17 cellular contexts compared by ENCODE assay signal in genomic region chr4:68748181-68748981, GRCh38.
DNase-seq lines count a peak whose midpoint lies in the region; ATAC-seq and TF ChIP-seq lines count a peak whose summit lies in the region.
"Had no signal": no experiment of that assay in that cellular context is flagged by ENCODE, and none has a peak within 500 bp of the region (broad histone marks: within the 10 kb centered on the region; RNA-seq: fewer than 3 reads in every experiment).

No MANE protein-coding gene starts in this region.

- H3K9me3 ChIP-seq in mucosa of descending colon, result no peaks in the 10 kb centered on the region
- H3K9me3 ChIP-seq: body of pancreas had no signal

- intact Hi-C loops in mucosa of descending colon (cut with DNase I, micrococcal nuclease), result no loop called here

- peak; percentile 36 for DNase-seq in amniotic epithelial cell (ENCODE audit: low read depth)
- DNase-seq in mucosa of descending colon, result peak in 1 of 3 donors; percentile 47
- no peak for DNase-seq in GM19238 (ENCODE audit: insufficient read length, low spot score)
- no peak for DNase-seq in OCI-M2 (lab: John Stamatoyannopoulos, UW; ENCODE audit: unreplicated experiment)
- DNase-seq in globus pallidus (ENCODE audit: low spot score), result no peak
- DNase-seq in NCI-H510A treated with DMSO at 0.1 percent for 48 hours (lab: John Stamatoyannopoulos, UW), result no peak
- DNase-seq: activated CD4-positive, alpha-beta T cell treated with anti-CD3 and anti-CD28 coated beads, Interleukin-2, amount 50 U/mL, for 4 hours; body of pancreas; HFFc6; MM.1S; NCI-H2107; retina; stimulated activated CD4-positive, alpha-beta T cell treated with anti-CD3 and anti-CD28 coated beads, Interleukin-4, amount 100 ng/mL, for 4 hours; stimulated activated naive CD4-positive, alpha-beta T cell treated with Interleukin-2 at 50 U/mL for 16 hours; T-cell had no signal

- H3K4me1 ChIP-seq in mucosa of descending colon (ENCODE audit: low read depth), result peaks cover 4% of the 10 kb centered on the region

- no peaks in the 10 kb centered on the region for H3K36me3 ChIP-seq in mucosa of descending colon (ENCODE audit: low read depth)

- TF ChIP-seq CTCF in mucosa of descending colon (IDR thresholded peaks at IDR 0.05), result no peak

- H3K4me3 ChIP-seq in mucosa of descending colon, result no peak overlapping the region
- H3K4me3 ChIP-seq: body of pancreas had no signal

- ATAC-seq in GM18861 (IDR thresholded peaks at IDR 0.05; ENCODE audit: unreplicated experiment) (peak; percentile 81), HG03565 (IDR thresholded peaks at IDR 0.05; ENCODE audit: unreplicated experiment) (peak; percentile 60), mucosa of descending colon (peak; percentile 85)
- ATAC-seq: body of pancreas, T-cell had no signal
